ENCODE assay signal across 8 cellular contexts in genomic region chr2:183124222-183124956, GRCh38. TPM values are rescaled to one million over a fixed set of nuclear protein-coding genes. Genes with fewer than 3 reads are reported as not detected.
A peak's percentile ranks its signal among the peaks of the same experiment; 100 is the strongest.
DNase-seq lines count a peak whose midpoint lies in the region; ATAC-seq and TF ChIP-seq lines count a peak whose summit lies in the region.

A gene with protein sequence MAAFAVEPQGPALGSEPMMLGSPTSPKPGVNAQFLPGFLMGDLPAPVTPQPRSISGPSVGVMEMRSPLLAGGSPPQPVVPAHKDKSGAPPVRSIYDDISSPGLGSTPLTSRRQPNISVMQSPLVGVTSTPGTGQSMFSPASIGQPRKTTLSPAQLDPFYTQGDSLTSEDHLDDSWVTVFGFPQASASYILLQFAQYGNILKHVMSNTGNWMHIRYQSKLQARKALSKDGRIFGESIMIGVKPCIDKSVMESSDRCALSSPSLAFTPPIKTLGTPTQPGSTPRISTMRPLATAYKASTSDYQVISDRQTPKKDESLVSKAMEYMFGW (plus strand): TSS chr2:183124443. CDS start chr2:183124458, 15 bp downstream.

- peak within 1 kb of the TSS; percentile 99 for H3K27ac Mint-ChIP-seq in activated T-cell treated with anti-CD3 and anti-CD28 coated beads, Interleukin-2, amount 50 U/mL, for 24 hours

- peak within 1 kb of the TSS; percentile 75 for H3K9ac ChIP-seq in mucosa of stomach (ENCODE audit: low read length)

- peak; percentile 94 for ATAC-seq in GM21717 (IDR thresholded peaks at IDR 0.05; ENCODE audit: unreplicated experiment)

- H3K9me3 ChIP-seq in esophagus (ENCODE audit: control insufficient read depth in 2 of 2, insufficient read depth in 1 of 2, low read depth in 1 of 2, low read length in 1 of 2) (no peaks in the 10 kb centered on the region), mucosa of stomach (ENCODE audit: control insufficient read depth, low read length) (no peaks in the 10 kb centered on the region)

- in situ Hi-C loops in KBM-7 (cut with MboI; ENCODE audit: low pct_unique_long_range_greater_than_20kb, low sequenced_read_pairs): no loop called here

- DNase-seq in DMS153 treated with DMSO at 0.1 percent for 48 hours (lab: John Stamatoyannopoulos, UW; ENCODE audit: unreplicated experiment) (peak; percentile 95), KBM-7 (peak; percentile 86)
- DNase-seq in activated T-cell treated with anti-CD3 and anti-CD28 coated beads, Interleukin-2, amount 50 U/mL, for 24 hours: peak; percentile 90
- peak; percentile 75 to 83 for DNase-seq in stimulated activated CD8-positive, alpha-beta memory T cell treated with anti-CD3 and anti-CD28 coated beads, Interleukin-7, amount 100 ng/mL, for 1 hour (ENCODE audit: low read depth in 2 of 2)

- H3K4me1 Mint-ChIP-seq in activated T-cell treated with anti-CD3 and anti-CD28 coated beads, Interleukin-2, amount 50 U/mL, for 24 hours (ENCODE audit: low read depth): peaks cover 43% of the 10 kb centered on the region

- peak within 1 kb of the TSS; percentile 97 for H3K4me3 Mint-ChIP-seq in activated T-cell treated with anti-CD3 and anti-CD28 coated beads, Interleukin-2, amount 50 U/mL, for 24 hours

- WGBS in esophagus, 2 donors: 0% methylated on average over 43 of the region's 43 CpGs

- H3K36me3 ChIP-seq in esophagus (ENCODE audit: control insufficient read depth in 2 of 2, insufficient read depth in 2 of 2, low read length in 1 of 2) (no peaks in the 10 kb centered on the region), mucosa of stomach (ENCODE audit: control insufficient read depth, insufficient read depth, low read length) (no peaks in the 10 kb centered on the region)

- H3K27ac ChIP-seq in esophagus (ENCODE audit: low read depth in 2 of 2, low read length in 1 of 2): peak within 1 kb of the TSS; percentile 96 to 97

- H3K27me3 ChIP-seq in esophagus (ENCODE audit: control insufficient read depth in 1 of 2, insufficient read depth in 2 of 2, low read length in 2 of 2): no peaks in the 10 kb centered on the region
- H3K27me3 ChIP-seq in mucosa of stomach (ENCODE audit: control insufficient read depth, insufficient read depth, low read length): no peaks in the 10 kb centered on the region

- peak within 1 kb of the TSS; percentile 91 for H3K4me3 ChIP-seq in esophagus (ENCODE audit: low read depth in 1 of 2, low read length in 2 of 2)
- peak within 1 kb of the TSS; percentile 43 for H3K4me3 ChIP-seq in mucosa of stomach (ENCODE audit: low read length)

- H3K27me3 Mint-ChIP-seq in activated T-cell treated with anti-CD3 and anti-CD28 coated beads, Interleukin-2, amount 50 U/mL, for 24 hours: peaks cover 18% of the 10 kb centered on the region

- H3K4me1 ChIP-seq in esophagus (ENCODE audit: control insufficient read depth in 2 of 2, insufficient read depth in 2 of 2, low read length in 1 of 2) (no peaks in the 10 kb centered on the region), mucosa of stomach (ENCODE audit: control insufficient read depth, insufficient read depth, low read length) (no peaks in the 10 kb centered on the region)

- H3K9me3 Mint-ChIP-seq in activated T-cell treated with anti-CD3 and anti-CD28 coated beads, Interleukin-2, amount 50 U/mL, for 24 hours: no peaks in the 10 kb centered on the region

- H3K36me3 Mint-ChIP-seq in activated T-cell treated with anti-CD3 and anti-CD28 coated beads, Interleukin-2, amount 50 U/mL, for 24 hours (ENCODE audit: low read depth): peaks cover 52% of the 10 kb centered on the region

TF ChIP-seq in PFSK-1, 5 proteins besides CTCF, POLR2A, EP300 and RAD21:
- TF ChIP-seq REST (IDR thresholded peaks at IDR 0.05; ENCODE audit: insufficient read depth in 1 of 2, low read depth in 2 of 2, low read length in 2 of 2) (peak; percentile 30 to 49; a peak in 1 of 4 replicates), SIN3A (IDR thresholded peaks at IDR 0.05; ENCODE audit: borderline replicate concordance, insufficient read depth, low read length) (peak; percentile 91; the same call in 1 of the 2 replicates), POLR2AphosphoS5 (IDR thresholded peaks at IDR 0.05; ENCODE audit: low read depth, low read length) (peak; percentile 59), TAF1 (IDR thresholded peaks at IDR 0.05; ENCODE audit: borderline replicate concordance, insufficient read depth, low read length) (peak; percentile 72; the same call in 1 of the 2 replicates), FOXP2 (optimal IDR thresholded peaks at IDR 0.05; ENCODE audit: borderline replicate concordance, extremely low read depth, extremely low read length, insufficient read depth) (no peak)

RNA-seq across cellular contexts. Expression of the gene that starts here (rescaled TPM):
- polyA plus RNA-seq in PFSK-1 (2012; ENCODE audit: insufficient read length, low read depth): 9.7 TPM
- polyA plus RNA-seq in esophagus: 10 to 100 TPM in 1 of 2 donors, 1 to 10 TPM in 1; 4.4 to 10.2 TPM

Comparison
In these comparisons a context has a peak if more than half of its experiments do, and no peak if none do; other contexts are left out.
1. Peak in every context shown above with its lines: DNase-seq, ATAC-seq, H3K4me3 ChIP-seq and H3K27ac ChIP-seq.